In genomic region chr1:199851453-199851852, GRCh38 we compare ENCODE assay signal across 23 cellular contexts.
DNase-seq lines count a peak whose midpoint lies in the region; ATAC-seq and TF ChIP-seq lines count a peak whose summit lies in the region.
"Had no signal": no experiment of that assay in that cellular context is flagged by ENCODE, and none has a peak within 500 bp of the region (broad histone marks: within the 10 kb centered on the region; RNA-seq: fewer than 3 reads in every experiment).

No MANE protein-coding gene starts in this region.

- intact Hi-C loops in HCT116 (cut with micrococcal nuclease): no loop called here
- intact Hi-C loops in mucosa of descending colon (cut with DNase I, micrococcal nuclease): no loop called here

- CTCF ChIA-PET in HCT116 (lab: Charles Lee): no interaction called here

- no TSS peak for BruUV-seq in HCT116 (replicated peaks; lab: Mats Ljungman, UMichigan)

- H3K4me1 ChIP-seq in HCT116 (ENCODE audit: control insufficient read depth in 1 of 2, insufficient read depth in 2 of 2, low read length in 2 of 2) (peaks cover 0 to 33% of the 10 kb centered on the region in 2 experiments; a peak in 2 of 4 replicates), hepatocyte (ENCODE audit: insufficient read depth) (no peaks in the 10 kb centered on the region), mucosa of descending colon (ENCODE audit: low read depth) (no peaks in the 10 kb centered on the region), osteoblast (ENCODE audit: insufficient read depth, low read length) (no peaks in the 10 kb centered on the region)
- H3K4me1 ChIP-seq: BLaER1 had no signal

- H3K9me2 ChIP-seq in HCT116 (ENCODE audit: insufficient read depth) (no peaks in the 10 kb centered on the region), hepatocyte (replicated peaks; ENCODE audit: insufficient read depth) (no peaks in the 10 kb centered on the region)

- H3K27ac ChIP-seq in HCT116 (ENCODE audit: low read depth, low read length) (no peak overlapping the region), hepatocyte (peak overlapping the region; percentile 60), osteoblast (ENCODE audit: low read depth, low read length) (no peak overlapping the region)
- H3K27ac ChIP-seq: BLaER1, SJSA1 had no signal

- H3K4me3 ChIP-seq in HCT116 (replicated peaks in 1 of 2; ENCODE audit: low read depth in 1 of 2, low read length in 2 of 2) (no peak overlapping the region), hepatocyte (no peak overlapping the region), mucosa of descending colon (no peak overlapping the region), osteoblast (ENCODE audit: insufficient read depth, low read length) (no peak overlapping the region)
- H3K4me3 ChIP-seq: BLaER1, K562, SJSA1 had no signal

- TF ChIP-seq RAD21 in HCT116 (IDR thresholded peaks at IDR 0.05; ENCODE audit: low read depth): no peak

- ATAC-seq in HCT116: no peak
- peak; percentile 55 for ATAC-seq in mucosa of descending colon
- ATAC-seq in HG02763 (IDR thresholded peaks at IDR 0.05; ENCODE audit: unreplicated experiment): no peak
- ATAC-seq: K562, Right ventricle myocardium inferior had no signal

- H4K20me1 ChIP-seq in HCT116 (ENCODE audit: insufficient read depth): no peaks in the 10 kb centered on the region
- no peaks in the 10 kb centered on the region for H4K20me1 ChIP-seq in hepatocyte (ENCODE audit: insufficient read depth, poor library complexity, severe bottlenecking)
- no peaks in the 10 kb centered on the region for H4K20me1 ChIP-seq in osteoblast (ENCODE audit: insufficient read depth, low read length)
- H4K20me1 ChIP-seq: BLaER1 had no signal

- H3K36me3 ChIP-seq in HCT116 (ENCODE audit: control insufficient read depth in 1 of 2, insufficient read depth in 2 of 2, low read length in 2 of 2): no peaks in the 10 kb centered on the region
- H3K36me3 ChIP-seq in hepatocyte (replicated peaks; ENCODE audit: insufficient read depth, low read depth): no peaks in the 10 kb centered on the region
- no peaks in the 10 kb centered on the region for H3K36me3 ChIP-seq in mucosa of descending colon (ENCODE audit: low read depth)
- no peaks in the 10 kb centered on the region for H3K36me3 ChIP-seq in osteoblast (ENCODE audit: insufficient read depth, low read length)
- H3K36me3 ChIP-seq: BLaER1, SJSA1 had no signal

- H3K4me2 ChIP-seq in HCT116 (ENCODE audit: low read length): no peak overlapping the region
- H3K4me2 ChIP-seq in hepatocyte: no peak overlapping the region
- H3K4me2 ChIP-seq in osteoblast (ENCODE audit: insufficient read depth, low read length): no peak overlapping the region
- H3K4me2 ChIP-seq: BLaER1 had no signal

- H3K79me2 ChIP-seq in HCT116 (ENCODE audit: insufficient read depth, low read length) (no peaks in the 10 kb centered on the region), hepatocyte (no peaks in the 10 kb centered on the region), osteoblast (ENCODE audit: insufficient read depth, low read length) (no peaks in the 10 kb centered on the region)

- no peaks in the 10 kb centered on the region for H3K27me3 ChIP-seq in HCT116 (ENCODE audit: insufficient read depth, low read length)
- H3K27me3 ChIP-seq in hepatocyte: no peaks in the 10 kb centered on the region
- no peaks in the 10 kb centered on the region for H3K27me3 ChIP-seq in osteoblast (ENCODE audit: insufficient read depth, low read length)
- H3K27me3 ChIP-seq: BLaER1, SJSA1 had no signal

- TF ChIP-seq CTCF in HCT116 (IDR thresholded peaks at IDR 0.05 in 2 of 3, conservative IDR thresholded peaks at IDR 0.05 in 1 of 3; ENCODE audit: borderline replicate concordance in 1 of 3, insufficient read depth in 1 of 3, low read depth in 2 of 3, low read length in 2 of 3) (no peak), hepatocyte (IDR thresholded peaks at IDR 0.05; ENCODE audit: poor library complexity) (no peak), mucosa of descending colon (IDR thresholded peaks at IDR 0.05) (no peak), osteoblast (IDR thresholded peaks at IDR 0.05; ENCODE audit: extremely low read depth, low read depth, low read length) (no peak)

- RAD21 ChIA-PET in HCT116 (lab: Charles Lee; ENCODE audit: low non-redundant PET in 1 of 2, low total read pairs in 2 of 2, uncharacterized antibody in 2 of 2, unreplicated experiment in 2 of 2): no interaction called here

- DNase-seq in HCT116 (ENCODE audit: low read depth, low spot score): no peak
- DNase-seq in hepatocyte (ENCODE audit: low spot score): peak; percentile 34
- DNase-seq in mucosa of descending colon: no peak
- no peak for DNase-seq in osteoblast (ENCODE audit: insufficient read length, low spot score, missing footprints)
- DNase-seq in NCI-H1105 (lab: John Stamatoyannopoulos, UW): no peak
- DNase-seq in hypothalamus (lab: John Stamatoyannopoulos, UW): no peak
- DNase-seq: ACHN; CD4-positive, alpha-beta T cell; COR-L47; DND-41; GOT3; MM.1S; NCI-H1048; NCI-H1436; NCI-H2029; NCI-H2171; NCI-H524 treated with DMSO at 0.1 percent for 48 hours; OCI-M1 had no signal

- WGBS in hepatocyte (ENCODE audit: low lambda C conversion rate, missing lambda C conversion rate): 33% methylated on average over 1 of the region's 1 CpG

- H3K9me3 ChIP-seq in HCT116 (ENCODE audit: control insufficient read depth in 1 of 2, insufficient read depth in 1 of 2, low read depth in 1 of 2, low read length in 2 of 2): no peaks in the 10 kb centered on the region
- no peaks in the 10 kb centered on the region for H3K9me3 ChIP-seq in hepatocyte (ENCODE audit: low read depth)
- H3K9me3 ChIP-seq in mucosa of descending colon: no peaks in the 10 kb centered on the region
- H3K9me3 ChIP-seq in osteoblast (ENCODE audit: low read depth, low read length): no peaks in the 10 kb centered on the region
- H3K9me3 ChIP-seq: BLaER1, SJSA1 had no signal

- no peak for TF ChIP-seq POLR2A in HCT116 (IDR thresholded peaks at IDR 0.05; ENCODE audit: borderline replicate concordance, extremely low read depth, insufficient read depth, insufficient read length)

- peak overlapping the region; percentile 16 for H2AFZ ChIP-seq in HCT116 (ENCODE audit: low read depth, low read length, poor library complexity, severe bottlenecking)
- no peak overlapping the region for H2AFZ ChIP-seq in hepatocyte
- no peak overlapping the region for H2AFZ ChIP-seq in osteoblast (ENCODE audit: low read length)

- POLR2A ChIA-PET in HCT116 (lab: Charles Lee): no interaction called here

- H3K9ac ChIP-seq in HCT116 (ENCODE audit: low read length): no peak overlapping the region
- H3K9ac ChIP-seq: BLaER1 had no signal

TF ChIP-seq in HCT116, 20 proteins besides CTCF, POLR2A, EP300 and RAD21 (continues in another document):
- TF ChIP-seq SIN3A (IDR thresholded peaks at IDR 0.05; ENCODE audit: low read depth) (no peak), SRF (IDR thresholded peaks at IDR 0.05; ENCODE audit: low read depth) (no peak), SP1 (IDR thresholded peaks at IDR 0.05; ENCODE audit: low read depth) (no peak), YY1 (IDR thresholded peaks at IDR 0.05; ENCODE audit: extremely low read depth, insufficient replicate concordance, low read depth, low read length) (no peak), ZNF274 (IDR thresholded peaks at IDR 0.05; ENCODE audit: low read depth, low read length) (no peak), FOSL1 (IDR thresholded peaks at IDR 0.05; ENCODE audit: low read depth) (no peak), CEBPB (IDR thresholded peaks at IDR 0.05; ENCODE audit: low read depth) (no peak), CBX3 (IDR thresholded peaks at IDR 0.05; ENCODE audit: low read depth) (no peak), ZFX (IDR thresholded peaks at IDR 0.05) (no peak), ZBTB33 (IDR thresholded peaks at IDR 0.05; ENCODE audit: extremely low read depth, insufficient replicate concordance, low read length) (no peak), EZH2 (IDR thresholded peaks at IDR 0.05) (no peak), ELF1 (IDR thresholded peaks at IDR 0.05; ENCODE audit: borderline replicate concordance, low read depth) (no peak), REST (IDR thresholded peaks at IDR 0.05; ENCODE audit: low read depth) (no peak)
